Comparison of ENCODE assay signal across 9 cellular contexts in genomic region chr6:112087916-112088315, GRCh38. TPM values are rescaled to one million over a fixed set of nuclear protein-coding genes. Genes with fewer than 3 reads are reported as not detected.
DNase-seq lines count a peak whose midpoint lies in the region; ATAC-seq, FAIRE-seq and TF ChIP-seq lines count a peak whose summit lies in the region.
"Had no signal": no experiment of that assay in that cellular context is flagged by ENCODE, and none has a peak within 500 bp of the region (broad histone marks: within the 10 kb centered on the region; RNA-seq: fewer than 3 reads in every experiment).

No MANE protein-coding gene starts in this region.

- CTCF ChIA-PET in activated CD4-positive, alpha-beta T cell treated with anti-CD3 and anti-CD28 coated beads for 36 hours (lab: Charles Lee), result interaction anchor here (0.6 to 4.4 kb wide), 15 partner anchors 9 to 829 kb away, joined by 3 to 101 read pairs (median 4); a partner anchor contains a TSS

- H2BK5ac ChIP-seq in mesenchymal stem cell (ENCODE audit: low read depth, low read length, poor library complexity, severe bottlenecking), result no peak overlapping the region

- no peak overlapping the region for H2BK120ac ChIP-seq in mesenchymal stem cell (ENCODE audit: low read depth, low read length)

- no peak for TF ChIP-seq CTCF in 22Rv1 (IDR thresholded peaks at IDR 0.05)
- no peak for TF ChIP-seq CTCF in HL-60 (IDR thresholded peaks at IDR 0.05; ENCODE audit: insufficient read depth, low read length)
- no peak for TF ChIP-seq CTCF in bronchial epithelial cell (IDR thresholded peaks at IDR 0.05; ENCODE audit: insufficient read depth, low read length, severe bottlenecking)

- peaks cover 10% of the 10 kb centered on the region for H3K79me1 ChIP-seq in mesenchymal stem cell (replicated peaks; ENCODE audit: low read length, poor library complexity, severe bottlenecking)

- no peak overlapping the region for H3K27ac Mint-ChIP-seq in activated CD4-positive, alpha-beta T cell treated with anti-CD3 and anti-CD28 coated beads for 36 hours
- H3K27ac Mint-ChIP-seq in stimulated activated naive B cell treated with anti-CD40 and anti-IgM and Interleukin-4, amounts not matched to agents 10 μg/mL and 1 μg/mL and 100 μg/mL, for 72 hours, result no peak overlapping the region
- H3K27ac Mint-ChIP-seq: memory B cell had no signal

- POLR2A ChIA-PET in activated CD4-positive, alpha-beta T cell treated with anti-CD3 and anti-CD28 coated beads for 36 hours (lab: Charles Lee), result interaction anchor here (0.9 kb wide), 1 partner anchor 75 kb away, joined by 4 read pairs; no protein-coding TSS in a partner anchor

- no peak for FAIRE-seq in bronchial epithelial cell (lab: Jason Lieb, UNC)

- peak overlapping the region; percentile 89 for H3K4me3 ChIP-seq in HL-60 (replicated peaks; ENCODE audit: insufficient read depth, low read length)
- peak overlapping the region; percentile 71 for H3K4me3 ChIP-seq in bronchial epithelial cell (ENCODE audit: low read depth, low read length)
- H3K4me3 ChIP-seq in mesenchymal stem cell (ENCODE audit: insufficient read depth in 1 of 2, low read depth in 1 of 2, low read length in 2 of 2), result peak overlapping the region; percentile 85 to 92

- H3K14ac ChIP-seq in mesenchymal stem cell (ENCODE audit: low read length in 2 of 2), result no peak overlapping the region

- no peak overlapping the region for H4K91ac ChIP-seq in mesenchymal stem cell (ENCODE audit: low read length)

- peaks cover 2% of the 10 kb centered on the region for H3K36me3 ChIP-seq in bronchial epithelial cell (ENCODE audit: control insufficient read depth, insufficient read depth, low read length)
- peaks cover 0 to 22% of the 10 kb centered on the region in 2 experiments for H3K36me3 ChIP-seq in mesenchymal stem cell (ENCODE audit: control insufficient read depth in 1 of 2, insufficient read depth in 2 of 2, low read depth in 1 of 2, low read length in 2 of 2)

- peak overlapping the region in 1 of 2 experiments; percentile 29 for H3K23ac ChIP-seq in mesenchymal stem cell (ENCODE audit: low read length in 2 of 2)

- H3K18ac ChIP-seq in mesenchymal stem cell (ENCODE audit: low read depth in 1 of 2, low read length in 2 of 2), result no peak overlapping the region

- no peak overlapping the region for H3K4ac ChIP-seq in mesenchymal stem cell (ENCODE audit: low read depth in 1 of 2, low read length in 2 of 2)

- peak overlapping the region; percentile 93 for H3K9ac ChIP-seq in mesenchymal stem cell (ENCODE audit: low read length)

- H3K27me3 Mint-ChIP-seq in activated CD4-positive, alpha-beta T cell treated with anti-CD3 and anti-CD28 coated beads for 36 hours, result peaks cover 12% of the 10 kb centered on the region
- H3K27me3 Mint-ChIP-seq in stimulated activated naive B cell treated with anti-CD40 and anti-IgM and Interleukin-4, amounts not matched to agents 10 μg/mL and 1 μg/mL and 100 μg/mL, for 72 hours, result peaks cover 0 to 8% of the 10 kb centered on the region in 2 donors

- H4K8ac ChIP-seq in mesenchymal stem cell (ENCODE audit: low read length), result no peak overlapping the region

- no peak overlapping the region for H2BK12ac ChIP-seq in mesenchymal stem cell (ENCODE audit: low read length in 2 of 2)

- intact Hi-C loops in activated CD4-positive, alpha-beta T cell treated with anti-CD3 and anti-CD28 coated beads for 36 hours (cut with DNase I, micrococcal nuclease), result loop anchor here (1.0 to 2.0 kb wide), 5 partner anchors 45 to 1883 kb away; partner anchors contain the start of gene HDAC2 (in 1 of the 2)

- H2BK15ac ChIP-seq in mesenchymal stem cell (ENCODE audit: low read depth, poor library complexity, severe bottlenecking), result no peak overlapping the region

- no peaks in the 10 kb centered on the region for H3K9me3 Mint-ChIP-seq in activated CD4-positive, alpha-beta T cell treated with anti-CD3 and anti-CD28 coated beads for 36 hours (ENCODE audit: low read depth)
- no peaks in the 10 kb centered on the region for H3K9me3 Mint-ChIP-seq in stimulated activated naive B cell treated with anti-CD40 and anti-IgM and Interleukin-4, amounts not matched to agents 10 μg/mL and 1 μg/mL and 100 μg/mL, for 72 hours
- H3K9me3 Mint-ChIP-seq: memory B cell had no signal

- H3K4me1 Mint-ChIP-seq in activated CD4-positive, alpha-beta T cell treated with anti-CD3 and anti-CD28 coated beads for 36 hours, result peaks cover 11% of the 10 kb centered on the region
- H3K4me1 Mint-ChIP-seq in stimulated activated naive B cell treated with anti-CD40 and anti-IgM and Interleukin-4, amounts not matched to agents 10 μg/mL and 1 μg/mL and 100 μg/mL, for 72 hours, result peaks cover 0 to 3% of the 10 kb centered on the region in 2 donors
- H3K4me1 Mint-ChIP-seq: memory B cell had no signal

- H3K4me3 Mint-ChIP-seq in activated CD4-positive, alpha-beta T cell treated with anti-CD3 and anti-CD28 coated beads for 36 hours, result no peak overlapping the region
- H3K4me3 Mint-ChIP-seq in stimulated activated naive B cell treated with anti-CD40 and anti-IgM and Interleukin-4, amounts not matched to agents 10 μg/mL and 1 μg/mL and 100 μg/mL, for 72 hours, result no peak overlapping the region
- H3K4me3 Mint-ChIP-seq: memory B cell had no signal

- WGBS in mesenchymal stem cell, result 58% methylated on average over 6 of the region's 7 CpGs

- H3K36me3 Mint-ChIP-seq in activated CD4-positive, alpha-beta T cell treated with anti-CD3 and anti-CD28 coated beads for 36 hours (ENCODE audit: low read depth), result peaks cover 15% of the 10 kb centered on the region
- peaks cover 6% of the 10 kb centered on the region in 2 donors for H3K36me3 Mint-ChIP-seq in stimulated activated naive B cell treated with anti-CD40 and anti-IgM and Interleukin-4, amounts not matched to agents 10 μg/mL and 1 μg/mL and 100 μg/mL, for 72 hours

- peak overlapping the region; percentile 66 for H3K4me2 ChIP-seq in mesenchymal stem cell (ENCODE audit: low read length, poor library complexity, severe bottlenecking)

- no peak overlapping the region for H2AK5ac ChIP-seq in mesenchymal stem cell (ENCODE audit: low read length, severe bottlenecking)

- no peaks in the 10 kb centered on the region for H3K9me3 ChIP-seq in mesenchymal stem cell (ENCODE audit: control insufficient read depth, low read length)

- no peaks in the 10 kb centered on the region for H3K27me3 ChIP-seq in HL-60 (ENCODE audit: insufficient read depth, poor library complexity, severe bottlenecking)
- no peaks in the 10 kb centered on the region for H3K27me3 ChIP-seq in bronchial epithelial cell (ENCODE audit: control insufficient read depth, insufficient read depth, low read length)
- no peaks in the 10 kb centered on the region for H3K27me3 ChIP-seq in mesenchymal stem cell (ENCODE audit: control insufficient read depth in 1 of 2, insufficient read depth in 1 of 2, low read length in 2 of 2)

- H3K27ac ChIP-seq in 22Rv1 (peak overlapping the region; percentile 62; the same call in 1 of the 2 replicates), HL-60 (replicated peaks) (peak overlapping the region; percentile 74), mesenchymal stem cell (ENCODE audit: low read length, poor library complexity, severe bottlenecking) (peak overlapping the region; percentile 57)

- H2AFZ ChIP-seq in mesenchymal stem cell (ENCODE audit: low read depth, low read length), result peak overlapping the region; percentile 18

- no peak for ATAC-seq in activated CD4-positive, alpha-beta T cell treated with anti-CD3 and anti-CD28 coated beads for 36 hours
- no peak for ATAC-seq in GM21526 (IDR thresholded peaks at IDR 0.05; ENCODE audit: low FRiP score, unreplicated experiment)
- ATAC-seq in stimulated activated naive B cell treated with anti-CD40 and anti-IgM and Interleukin-4, amounts not matched to agents 10 μg/mL and 1 μg/mL and 100 μg/mL, for 72 hours (replicated peaks), result no peak

- H3K4me1 ChIP-seq in mesenchymal stem cell (ENCODE audit: control insufficient read depth, insufficient read depth, low read depth, low read length), result no peaks in the 10 kb centered on the region

- no peak for DNase-seq in HL-60 (ENCODE audit: low read depth in 1 of 2, low spot score in 1 of 2)
- DNase-seq in bronchial epithelial cell (ENCODE audit: low read depth), result no peak
- DNase-seq in mesenchymal stem cell, result no peak
- no peak for DNase-seq in stimulated activated CD4-positive, alpha-beta T cell treated with anti-CD3 and anti-CD28 coated beads, Interleukin-4, amount 100 ng/mL, for 24 hours
- DNase-seq in activated CD4-positive, alpha-beta T cell treated with anti-CD3 and anti-CD28 coated beads for 36 hours, result no peak
- DNase-seq in stimulated activated naive B cell treated with anti-CD40 and anti-IgM and Interleukin-4, amounts not matched to agents 10 μg/mL and 1 μg/mL and 100 μg/mL, for 72 hours, result no peak

RNA-seq across cellular contexts. Expression of gene FAM229B, which starts 0.5 kb away (rescaled TPM):
- total RNA-seq in bronchial epithelial cell, result 1.6 and 4.0 TPM in 2 replicates
- polyA plus RNA-seq in mesenchymal stem cell (2013, experiment 1 of 2), result 24.5 TPM
- polyA plus RNA-seq in mesenchymal stem cell (2013, experiment 2 of 2), result 24.6 TPM
- 1 to 10 TPM; 6.4 to 7.3 TPM for total RNA-seq in activated CD4-positive, alpha-beta T cell treated with anti-CD3 and anti-CD28 coated beads for 36 hours

RNA-seq across cellular contexts. Expression of gene TUBE1, which starts 0.6 kb away (rescaled TPM):
- total RNA-seq in bronchial epithelial cell, result 33.4 and 41.1 TPM in 2 replicates
- 8.3 TPM for polyA plus RNA-seq in mesenchymal stem cell (2013, experiment 1 of 2)
- polyA plus RNA-seq in mesenchymal stem cell (2013, experiment 2 of 2), result 8.9 TPM
- 10 to 100 TPM; 41.8 to 44.4 TPM for total RNA-seq in activated CD4-positive, alpha-beta T cell treated with anti-CD3 and anti-CD28 coated beads for 36 hours

RNA-seq across cellular contexts. Expression of gene CCN6, which starts 34.0 kb away (rescaled TPM):
- not detected in 2 replicates for total RNA-seq in bronchial epithelial cell
- not detected for polyA plus RNA-seq in mesenchymal stem cell (2013, experiment 1 of 2)
- 0.05 TPM for polyA plus RNA-seq in mesenchymal stem cell (2013, experiment 2 of 2)
- total RNA-seq in activated CD4-positive, alpha-beta T cell treated with anti-CD3 and anti-CD28 coated beads for 36 hours, result under 1 TPM; 0.26 to 0.32 TPM
